31 cellular contexts compared by ENCODE assay signal in genomic region chr5:33254581-33254980, GRCh38.
"Had no signal": no experiment of that assay in that cellular context is flagged by ENCODE, and none has a peak within 500 bp of the region (broad histone marks: within the 10 kb centered on the region; RNA-seq: fewer than 3 reads in every experiment).

No MANE protein-coding gene starts in this region.

- H2AFZ ChIP-seq: parathyroid adenoma had no signal

- DNase-seq: natural killer cell; occipital lobe; ovary; posterior cingulate gyrus; psoas muscle; right cardiac atrium; spleen; stimulated activated CD4-positive, alpha-beta T cell treated with anti-CD3 and anti-CD28 coated beads, Interleukin-12 subunit alpha, Interleukin-12 subunit beta, amount 100 ng/mL, for 4 hours; stimulated activated CD4-positive, alpha-beta T cell treated with anti-CD3 and anti-CD28 coated beads, Interleukin-1b, Interleukin-23, amount 100 ng/mL, for 48 hours; stimulated activated CD4-positive, alpha-beta T cell treated with anti-CD3 and anti-CD28 coated beads, Interleukin-4, amount 100 ng/mL, for 1 hour; stimulated activated CD4-positive, alpha-beta T cell treated with anti-CD3 and anti-CD28 coated beads, Interleukin-4, amount 100 ng/mL, for 4 hours; stimulated activated CD8-positive, alpha-beta memory T cell treated with anti-CD3 and anti-CD28 coated beads, Interleukin-4, amount 100 ng/mL, for 48 hours; stimulated activated naive CD4-positive, alpha-beta T cell; stimulated activated naive CD8-positive, alpha-beta T cell treated with anti-CD3 and anti-CD28 coated beads, Interleukin-15, amount 100 ng/mL, for 72 hours; stimulated activated naive CD8-positive, alpha-beta T cell treated with anti-CD3 and anti-CD28 coated beads, Interleukin-15, Interleukin-2, amounts not matched to agents 100 U/mL and 50 U/mL, for 24 hours; substantia nigra; testis; tibial artery; transverse colon; upper lobe of right lung; uterus had no signal

- H3K36me3 Mint-ChIP-seq: natural killer cell; neural progenitor cell; stimulated activated memory B cell treated with anti-CD40 and anti-IgM and Interleukin-4, amounts not matched to agents 10 μg/mL and 1 μg/mL and 100 μg/mL, for 72 hours; type B pancreatic cell had no signal

- H3K4me3 ChIP-seq: neural progenitor cell, ovary, psoas muscle, skin epidermis, smooth muscle cell, spleen, suprapubic skin, testis, tibial artery, transverse colon, upper lobe of right lung, uterus had no signal

- H3K79me2 ChIP-seq: parathyroid adenoma had no signal

- H3K27ac Mint-ChIP-seq: natural killer cell; nephron; neural progenitor cell; progenitor cell of endocrine pancreas; stimulated activated memory B cell treated with anti-CD40 and anti-IgM and Interleukin-4, amounts not matched to agents 10 μg/mL and 1 μg/mL and 100 μg/mL, for 72 hours; stimulated activated naive CD8-positive, alpha-beta T cell treated with anti-CD3 and anti-CD28 coated beads, Interleukin-15, amount 100 ng/mL, for 72 hours; type B pancreatic cell had no signal

- H3K27me3 ChIP-seq: neural progenitor cell, ovary, spleen, suprapubic skin, testis, tibial artery, transverse colon, upper lobe of right lung, uterus had no signal

- ATAC-seq: natural killer cell; psoas muscle; right cardiac atrium; sciatic nerve; stimulated activated memory B cell treated with anti-CD40 and anti-IgM and Interleukin-4, amounts not matched to agents 10 μg/mL and 1 μg/mL and 100 μg/mL, for 72 hours; stimulated activated naive CD8-positive, alpha-beta T cell treated with anti-CD3 and anti-CD28 coated beads, Interleukin-15, amount 100 ng/mL, for 72 hours; stimulated activated naive CD8-positive, alpha-beta T cell treated with anti-CD3 and anti-CD28 coated beads, Interleukin-15, Interleukin-2, amounts not matched to agents 100 U/mL and 50 U/mL, for 24 hours; upper lobe of right lung had no signal

- H3K9me3 Mint-ChIP-seq: nephron; neural progenitor cell; stimulated activated memory B cell treated with anti-CD40 and anti-IgM and Interleukin-4, amounts not matched to agents 10 μg/mL and 1 μg/mL and 100 μg/mL, for 72 hours; stimulated activated naive CD8-positive, alpha-beta T cell treated with anti-CD3 and anti-CD28 coated beads, Interleukin-15, amount 100 ng/mL, for 72 hours; type B pancreatic cell had no signal

- H3K36me3 ChIP-seq: neural progenitor cell, ovary, spleen, suprapubic skin, tibial artery, transverse colon, upper lobe of right lung, uterus had no signal

- H3K4me1 ChIP-seq: neural progenitor cell, parathyroid adenoma, psoas muscle, spleen, suprapubic skin, testis, transverse colon, upper lobe of right lung, uterus had no signal

- H3K9me3 ChIP-seq: ovary, psoas muscle, spleen, suprapubic skin, testis, tibial artery, transverse colon, upper lobe of right lung, uterus had no signal

- H3K27ac ChIP-seq: neural progenitor cell, ovary, parathyroid adenoma, psoas muscle, skin epidermis, spleen, suprapubic skin, testis, tibial artery, transverse colon, upper lobe of right lung, uterus had no signal

- H3K9ac ChIP-seq: neural progenitor cell, parathyroid adenoma had no signal

- H3K4me2 ChIP-seq: neural progenitor cell, smooth muscle cell had no signal
